In genomic region chr11:62613275-62613864, GRCh38 we compare ENCODE assay signal across 9 cellular contexts. TPM values are rescaled to one million over a fixed set of nuclear protein-coding genes. Genes with fewer than 3 reads are reported as not detected.
A peak's percentile ranks its signal among the peaks of the same experiment; 100 is the strongest.
DNase-seq lines count a peak whose midpoint lies in the region; ATAC-seq, FAIRE-seq and TF ChIP-seq lines count a peak whose summit lies in the region.
"Had no signal": no experiment of that assay in that cellular context is flagged by ENCODE, and none has a peak within 500 bp of the region (broad histone marks: within the 10 kb centered on the region; RNA-seq: fewer than 3 reads in every experiment).

No MANE protein-coding gene starts in this region.

- H3K36me3 ChIP-seq in body of pancreas (replicated peaks in 1 of 2; ENCODE audit: insufficient read depth in 1 of 2, low read depth in 2 of 2) (peaks cover 0 to 3% of the 10 kb centered on the region in 2 donors), upper lobe of left lung (peaks cover 3 to 54% (median 19%) of the 10 kb centered on the region in 4 donors)

- H3K27me3 ChIP-seq in body of pancreas (no peaks in the 10 kb centered on the region), upper lobe of left lung (no peaks in the 10 kb centered on the region)

- TF ChIP-seq CTCF in body of pancreas (IDR thresholded peaks at IDR 0.05) (no peak), upper lobe of left lung (IDR thresholded peaks at IDR 0.05) (no peak)

- H3K4me1 ChIP-seq in body of pancreas (peaks cover 22% of the 10 kb centered on the region), upper lobe of left lung (peaks cover 17 to 27% (median 20%) of the 10 kb centered on the region in 4 donors)

- CTCF ChIA-PET in activated CD8-positive, alpha-beta memory T cell treated with anti-CD3 and anti-CD28 coated beads, Interleukin-2, amount 10 ng/mL, durations not matched to agents 7 days and 5 days (lab: Charles Lee): interaction anchor here (1.0 to 4.2 kb wide), 6 partner anchors 8 to 189 kb away, joined by 3 to 36 read pairs (median 4); partner anchors contain the start of genes B3GAT3 and MTA2

- peaks cover 42% of the 10 kb centered on the region for H3K4me1 Mint-ChIP-seq in activated CD8-positive, alpha-beta memory T cell treated with anti-CD3 and anti-CD28 coated beads, Interleukin-2, amount 10 ng/mL, durations not matched to agents 7 days and 5 days
- H3K4me1 Mint-ChIP-seq in memory B cell: peaks cover 15% of the 10 kb centered on the region

- H3K27ac ChIP-seq in body of pancreas (peak overlapping the region; percentile 82 to 96 (median 88)), upper lobe of left lung (peak overlapping the region; percentile 95 to 99 (median 98))

- peak overlapping the region; percentile 64 for H3K27ac Mint-ChIP-seq in activated CD8-positive, alpha-beta memory T cell treated with anti-CD3 and anti-CD28 coated beads, Interleukin-2, amount 10 ng/mL, durations not matched to agents 7 days and 5 days
- H3K27ac Mint-ChIP-seq in memory B cell: peak overlapping the region; percentile 35

- TF ChIP-seq EP300 in upper lobe of left lung (IDR thresholded peaks at IDR 0.05): no peak

- no peak overlapping the region for H3K4me3 Mint-ChIP-seq in activated CD8-positive, alpha-beta memory T cell treated with anti-CD3 and anti-CD28 coated beads, Interleukin-2, amount 10 ng/mL, durations not matched to agents 7 days and 5 days
- H3K4me3 Mint-ChIP-seq in memory B cell: peak overlapping the region; percentile 74

- TF ChIP-seq POLR2A in body of pancreas (IDR thresholded peaks at IDR 0.05) (no peak), upper lobe of left lung (IDR thresholded peaks at IDR 0.05) (no peak)

- H3K4me3 ChIP-seq in body of pancreas: no peak overlapping the region
- peak overlapping the region in 3 of 4 donors; percentile 66 to 95 (median 76) for H3K4me3 ChIP-seq in upper lobe of left lung

- H3K36me3 Mint-ChIP-seq in activated CD8-positive, alpha-beta memory T cell treated with anti-CD3 and anti-CD28 coated beads, Interleukin-2, amount 10 ng/mL, durations not matched to agents 7 days and 5 days: peaks cover 15% of the 10 kb centered on the region
- H3K36me3 Mint-ChIP-seq in memory B cell: peaks cover 3% of the 10 kb centered on the region

- no peak for ATAC-seq in activated CD8-positive, alpha-beta memory T cell treated with anti-CD3 and anti-CD28 coated beads, Interleukin-2, amount 10 ng/mL, durations not matched to agents 7 days and 5 days
- ATAC-seq in body of pancreas: no peak
- no peak for ATAC-seq in memory B cell (ENCODE audit: low read depth)
- peak in 1 of 2 donors; percentile 2 for ATAC-seq in upper lobe of left lung (ENCODE audit: low FRiP score in 2 of 2)
- ATAC-seq in HG03095 (IDR thresholded peaks at IDR 0.05; ENCODE audit: unreplicated experiment): no peak

- WGBS in body of pancreas, 2 donors: 56 to 58% methylated on average over 9 to 22 of the region's 23 CpGs
- 72 to 84% methylated on average over 6 to 10 of the region's 23 CpGs for WGBS in upper lobe of left lung, 2 donors

- H3K27me3 Mint-ChIP-seq in activated CD8-positive, alpha-beta memory T cell treated with anti-CD3 and anti-CD28 coated beads, Interleukin-2, amount 10 ng/mL, durations not matched to agents 7 days and 5 days: no peaks in the 10 kb centered on the region
- no peaks in the 10 kb centered on the region for H3K27me3 Mint-ChIP-seq in memory B cell

- H3K9me3 ChIP-seq in body of pancreas (no peaks in the 10 kb centered on the region), upper lobe of left lung (no peaks in the 10 kb centered on the region)

- FAIRE-seq in HTR-8/SVneo (lab: Jason Lieb, UNC): no peak
- FAIRE-seq: bronchial epithelial cell had no signal

- no peak for DNase-seq in activated CD8-positive, alpha-beta memory T cell treated with anti-CD3 and anti-CD28 coated beads, Interleukin-2, amount 10 ng/mL, durations not matched to agents 7 days and 5 days
- no peak for DNase-seq in activated CD8-positive, alpha-beta memory T cell treated with anti-CD3 and anti-CD28 coated beads, Interleukin-2, amount 50 U/mL, for 4 hours
- DNase-seq in body of pancreas (peak in 1 of 4 donors; percentile 60), memory B cell (ENCODE audit: low spot score in 2 of 2) (no peak), upper lobe of left lung (peak in 1 of 2 donors; percentile 88), HTR-8/SVneo (ENCODE audit: insufficient read length, low spot score) (no peak), DMS79 treated with DMSO at 0.1 percent for 48 hours (lab: John Stamatoyannopoulos, UW) (no peak)

- no peaks in the 10 kb centered on the region for H3K9me3 Mint-ChIP-seq in activated CD8-positive, alpha-beta memory T cell treated with anti-CD3 and anti-CD28 coated beads, Interleukin-2, amount 10 ng/mL, durations not matched to agents 7 days and 5 days (ENCODE audit: low read depth)
- H3K9me3 Mint-ChIP-seq in memory B cell: no peaks in the 10 kb centered on the region

- intact Hi-C loops in body of pancreas (cut with DNase I): no loop called here

RNA-seq across cellular contexts. Expression of gene ROM1, which starts 0.3 kb away (rescaled TPM):
- 1 to 10 TPM; 1.1 to 1.5 TPM for total RNA-seq in activated CD8-positive, alpha-beta memory T cell treated with anti-CD3 and anti-CD28 coated beads, Interleukin-2, amount 10 ng/mL, durations not matched to agents 7 days and 5 days
- total RNA-seq in body of pancreas (1 to 10 TPM; 1.8 to 4.0 TPM), upper lobe of left lung (1 to 10 TPM; 3.1 to 9.2 (median 5.2) TPM)

RNA-seq across cellular contexts. Expression of gene EML3, which starts 0.8 kb away (rescaled TPM):
- 100 to 1,000 TPM; 132 to 133 TPM for total RNA-seq in activated CD8-positive, alpha-beta memory T cell treated with anti-CD3 and anti-CD28 coated beads, Interleukin-2, amount 10 ng/mL, durations not matched to agents 7 days and 5 days
- 10 to 100 TPM; 31.4 to 69.9 TPM for total RNA-seq in body of pancreas
- 100 to 1,000 TPM in 1 of 6 donors, 10 to 100 TPM in 5; 31.0 to 148 (median 71.0) TPM for total RNA-seq in upper lobe of left lung

RNA-seq across cellular contexts. Expression of gene B3GAT3, which starts 8.4 kb away (rescaled TPM):
- total RNA-seq in activated CD8-positive, alpha-beta memory T cell treated with anti-CD3 and anti-CD28 coated beads, Interleukin-2, amount 10 ng/mL, durations not matched to agents 7 days and 5 days: 10 to 100 TPM; 64.5 to 69.7 TPM
- total RNA-seq in body of pancreas (10 to 100 TPM; 17.1 to 63.0 TPM), upper lobe of left lung (10 to 100 TPM; 21.3 to 43.9 (median 37.9) TPM)

RNA-seq across cellular contexts. Expression of gene MTA2, which starts 11.7 kb away (rescaled TPM):
- total RNA-seq in activated CD8-positive, alpha-beta memory T cell treated with anti-CD3 and anti-CD28 coated beads, Interleukin-2, amount 10 ng/mL, durations not matched to agents 7 days and 5 days: 100 to 1,000 TPM; 245 to 264 TPM
- 10 to 100 TPM; 26.2 to 29.3 TPM for total RNA-seq in body of pancreas
- 10 to 100 TPM; 57.6 to 88.0 (median 69.8) TPM for total RNA-seq in upper lobe of left lung

RNA-seq across cellular contexts. Expression of gene TUT1, which starts 22.0 kb away (rescaled TPM):
- 10 to 100 TPM; 24.7 to 29.6 TPM for total RNA-seq in activated CD8-positive, alpha-beta memory T cell treated with anti-CD3 and anti-CD28 coated beads, Interleukin-2, amount 10 ng/mL, durations not matched to agents 7 days and 5 days
- total RNA-seq in body of pancreas (10 to 100 TPM; 10.1 to 11.2 TPM), upper lobe of left lung (10 to 100 TPM in 3 of 6 donors, 1 to 10 TPM in 3; 5.3 to 25.4 (median 11.7) TPM)

Comparison
In these comparisons a context has a peak if more than half of its experiments do, and no peak if none do; other contexts are left out.
1. H3K4me3 ChIP-seq: peak in upper lobe of left lung (3 of 4); none in body of pancreas (0 of 2).